9 cellular contexts compared by ENCODE assay signal in genomic region chr3:107525954-107526305, GRCh38. TPM values are rescaled to one million over a fixed set of nuclear protein-coding genes. Genes with fewer than 3 reads are reported as not detected.
A peak's percentile ranks its signal among the peaks of the same experiment; 100 is the strongest.
DNase-seq lines count a peak whose midpoint lies in the region; ATAC-seq lines count a peak whose summit lies in the region.
"Had no signal": no experiment of that assay in that cellular context is flagged by ENCODE, and none has a peak within 500 bp of the region (broad histone marks: within the 10 kb centered on the region; RNA-seq: fewer than 3 reads in every experiment).

No MANE protein-coding gene starts in this region.

- H3K36me3 Mint-ChIP-seq in activated T-helper 2 cell treated with anti-CD3 and anti-CD28 coated beads, Interferon-gamma antibody, Interleukin-2, Interleukin-4, amounts not matched to agents 10 μg/mL and 5 μg/mL and 100 μg/mL, durations not matched to agents 14 hours and 24 hours and 36 hours (ENCODE audit: low read depth), result peaks cover 26% of the 10 kb centered on the region

- peak overlapping the region; percentile 87 to 97 for H3K4me3 ChIP-seq in stomach smooth muscle (ENCODE audit: low read length in 2 of 2)

- peaks cover 24% of the 10 kb centered on the region for H3K4me1 Mint-ChIP-seq in activated T-helper 2 cell treated with anti-CD3 and anti-CD28 coated beads, Interferon-gamma antibody, Interleukin-2, Interleukin-4, amounts not matched to agents 10 μg/mL and 5 μg/mL and 100 μg/mL, durations not matched to agents 14 hours and 24 hours and 36 hours (ENCODE audit: low read depth)

- intact Hi-C loops in activated T-helper 2 cell treated with anti-CD3 and anti-CD28 coated beads, Interferon-gamma antibody, Interleukin-2, Interleukin-4, amounts not matched to agents 10 μg/mL and 5 μg/mL and 100 μg/mL, durations not matched to agents 14 hours and 24 hours and 36 hours (cut with micrococcal nuclease), result loop anchor here (10.0 kb wide), 2 partner anchors 251 to 559 kb away; no protein-coding TSS in a partner anchor

- H3K27ac Mint-ChIP-seq in activated T-helper 2 cell treated with anti-CD3 and anti-CD28 coated beads, Interferon-gamma antibody, Interleukin-2, Interleukin-4, amounts not matched to agents 10 μg/mL and 5 μg/mL and 100 μg/mL, durations not matched to agents 14 hours and 24 hours and 36 hours, result no peak overlapping the region

- no peaks in the 10 kb centered on the region for H3K9me3 ChIP-seq in stomach smooth muscle (ENCODE audit: control insufficient read depth in 2 of 2, low read length in 2 of 2)

- peak overlapping the region; percentile 90 for H3K4me3 Mint-ChIP-seq in activated T-helper 2 cell treated with anti-CD3 and anti-CD28 coated beads, Interferon-gamma antibody, Interleukin-2, Interleukin-4, amounts not matched to agents 10 μg/mL and 5 μg/mL and 100 μg/mL, durations not matched to agents 14 hours and 24 hours and 36 hours (ENCODE audit: low read depth)

- no peak for ATAC-seq in HG03439 (IDR thresholded peaks at IDR 0.05; ENCODE audit: unreplicated experiment)

- H3K27me3 ChIP-seq in stomach smooth muscle (ENCODE audit: control insufficient read depth in 1 of 2, insufficient read depth in 2 of 2, low read length in 2 of 2), result no peaks in the 10 kb centered on the region

- peaks cover 13% of the 10 kb centered on the region for H3K4me1 ChIP-seq in stomach smooth muscle (ENCODE audit: control insufficient read depth, insufficient read depth, low read length)

- no peaks in the 10 kb centered on the region for H3K36me3 ChIP-seq in stomach smooth muscle (ENCODE audit: control insufficient read depth in 2 of 2, insufficient read depth in 2 of 2, low read length in 2 of 2)

- H3K27me3 Mint-ChIP-seq in activated T-helper 2 cell treated with anti-CD3 and anti-CD28 coated beads, Interferon-gamma antibody, Interleukin-2, Interleukin-4, amounts not matched to agents 10 μg/mL and 5 μg/mL and 100 μg/mL, durations not matched to agents 14 hours and 24 hours and 36 hours (ENCODE audit: low read depth), result peaks cover 2% of the 10 kb centered on the region

- no peaks in the 10 kb centered on the region for H3K9me3 Mint-ChIP-seq in activated T-helper 2 cell treated with anti-CD3 and anti-CD28 coated beads, Interferon-gamma antibody, Interleukin-2, Interleukin-4, amounts not matched to agents 10 μg/mL and 5 μg/mL and 100 μg/mL, durations not matched to agents 14 hours and 24 hours and 36 hours

- peak; percentile 35 to 43 for DNase-seq in NCI-H526 (lab: John Stamatoyannopoulos, UW)
- DNase-seq in NCI-H526 treated with DMSO at 0.1 percent for 48 hours (lab: John Stamatoyannopoulos, UW), result no peak
- no peak for DNase-seq in activated T-helper 2 cell treated with anti-CD3 and anti-CD28 coated beads, Interferon-gamma antibody, Interleukin-2, Interleukin-4, amounts not matched to agents 10 μg/mL and 5 μg/mL and 100 μg/mL, durations not matched to agents 14 hours and 24 hours and 36 hours (ENCODE audit: low spot score)
- peak; percentile 7 for DNase-seq in iris pigment epithelial cell (ENCODE audit: low read depth)
- no peak for DNase-seq in dedifferentiated amniotic fluid mesenchymal stem cell (ENCODE audit: extremely low spot score)
- DNase-seq in DMS79 (lab: John Stamatoyannopoulos, UW), result no peak

- peak overlapping the region; percentile 79 to 94 for H3K9ac ChIP-seq in stomach smooth muscle (ENCODE audit: low read length in 2 of 2)

- H3K27ac ChIP-seq in stomach smooth muscle (ENCODE audit: low read length), result no peak overlapping the region
- H3K27ac ChIP-seq: 22Rv1 had no signal

RNA-seq across cellular contexts. Expression of gene BBX, which starts 3.2 kb away (rescaled TPM):
- total RNA-seq in activated T-helper 2 cell treated with anti-CD3 and anti-CD28 coated beads, Interferon-gamma antibody, Interleukin-2, Interleukin-4, amounts not matched to agents 10 μg/mL and 5 μg/mL and 100 μg/mL, durations not matched to agents 14 hours and 24 hours and 36 hours, result 35.8 and 39.8 TPM in 2 replicates

Comparison
In these comparisons a context has a peak if more than half of its experiments do, and no peak if none do; other contexts are left out.
1. DNase-seq: peak in NCI-H526 (2 of 2) and iris pigment epithelial cell (single experiment); none in NCI-H526 treated with DMSO at 0.1 percent for 48 hours (single experiment), activated T-helper 2 cell treated with anti-CD3 and anti-CD28 coated beads, Interferon-gamma antibody, Interleukin-2, Interleukin-4, amounts not matched to agents 10 μg/mL and 5 μg/mL and 100 μg/mL, durations not matched to agents 14 hours and 24 hours and 36 hours (single experiment), dedifferentiated amniotic fluid mesenchymal stem cell (single experiment) and DMS79 (single experiment).